23 cellular contexts compared by ENCODE assay signal in the genomic region with DNA sequence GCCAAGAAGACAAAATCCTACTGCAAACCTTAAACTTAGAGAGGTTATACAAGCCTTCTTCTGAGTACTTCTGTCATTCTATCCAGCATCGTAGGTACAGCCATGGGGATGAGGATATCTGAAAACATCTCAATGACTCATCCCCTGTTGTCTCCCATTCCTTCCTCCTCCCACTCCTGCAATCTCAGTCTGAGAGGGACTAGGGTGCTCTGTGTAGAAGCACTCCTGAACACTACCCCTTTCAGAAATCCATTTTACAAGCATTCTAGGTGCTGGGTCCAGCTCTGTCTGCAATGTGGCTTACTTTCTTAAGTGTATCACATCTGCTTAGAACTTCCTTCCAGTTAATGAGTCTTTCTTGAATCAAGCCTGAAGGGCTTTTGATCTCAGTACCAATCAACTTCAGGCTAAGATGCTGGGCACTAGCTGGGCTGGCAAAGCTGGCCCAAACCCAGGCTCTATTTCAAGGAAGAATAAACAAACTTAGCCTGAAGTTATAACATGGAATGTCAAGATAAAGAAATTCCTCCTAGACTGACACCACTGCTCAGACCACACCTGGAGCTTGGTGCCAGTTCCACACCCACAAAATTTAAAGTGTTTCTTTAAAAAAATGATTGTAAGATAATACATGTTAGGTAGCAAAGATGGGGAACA.
DNase-seq lines count a peak whose midpoint lies in the region; ATAC-seq, FAIRE-seq and TF ChIP-seq lines count a peak whose summit lies in the region.
"Had no signal": no experiment of that assay in that cellular context is flagged by ENCODE, and none has a peak within 500 bp of the region (broad histone marks: within the 10 kb centered on the region; RNA-seq: fewer than 3 reads in every experiment).

No MANE protein-coding gene starts in this region.

- H3K4me3 Mint-ChIP-seq in astrocyte (ENCODE audit: unreplicated experiment) = no peak overlapping the region
- H3K4me3 Mint-ChIP-seq: activated CD4-positive, alpha-beta T cell treated with anti-CD3 and anti-CD28 coated beads for 36 hours; activated T-cell treated with anti-CD3 and anti-CD28 coated beads, Interleukin-2, amount 50 U/mL, for 72 hours; dendritic cell treated with granulocyte-macrophage colony-stimulating factor and Interleukin-4, amounts not matched to agents 40 ng/mL and 50 ng/mL, for 4 days; nephron progenitor cell had no signal

- peaks cover 16% of the 10 kb centered on the region for H3K4me1 Mint-ChIP-seq in astrocyte (ENCODE audit: low read depth, unreplicated experiment)
- H3K4me1 Mint-ChIP-seq: nephron progenitor cell had no signal

- H3K4me2 ChIP-seq in astrocyte (ENCODE audit: low read length) = no peak overlapping the region

- H3K9me3 ChIP-seq in astrocyte (ENCODE audit: insufficient read depth, low read depth, low read length) (no peaks in the 10 kb centered on the region), upper lobe of left lung (no peaks in the 10 kb centered on the region)
- H3K9me3 ChIP-seq: tibial nerve had no signal

- no peak for TF ChIP-seq POLR2A in upper lobe of left lung (IDR thresholded peaks at IDR 0.05)

- no peak overlapping the region for H3K9ac ChIP-seq in astrocyte (ENCODE audit: low read length)

- TF ChIP-seq CTCF in astrocyte (IDR thresholded peaks at IDR 0.05; ENCODE audit: insufficient read depth, low read depth, low read length) (no peak), upper lobe of left lung (IDR thresholded peaks at IDR 0.05) (no peak)

- peak overlapping the region; percentile 28 for H3K27ac Mint-ChIP-seq in astrocyte (ENCODE audit: unreplicated experiment)
- H3K27ac Mint-ChIP-seq: activated CD4-positive, alpha-beta T cell treated with anti-CD3 and anti-CD28 coated beads for 36 hours; activated T-cell treated with anti-CD3 and anti-CD28 coated beads, Interleukin-2, amount 50 U/mL, for 72 hours; dendritic cell treated with granulocyte-macrophage colony-stimulating factor and Interleukin-4, amounts not matched to agents 40 ng/mL and 50 ng/mL, for 4 days; nephron progenitor cell; progenitor cell of endocrine pancreas had no signal

- no peak for TF ChIP-seq EP300 in upper lobe of left lung (IDR thresholded peaks at IDR 0.05)

- no peaks in the 10 kb centered on the region for H3K27me3 Mint-ChIP-seq in astrocyte (ENCODE audit: low read depth, unreplicated experiment)
- H3K27me3 Mint-ChIP-seq: activated CD4-positive, alpha-beta T cell treated with anti-CD3 and anti-CD28 coated beads for 36 hours; dendritic cell treated with granulocyte-macrophage colony-stimulating factor and Interleukin-4, amounts not matched to agents 40 ng/mL and 50 ng/mL, for 4 days; progenitor cell of endocrine pancreas had no signal

- H2AFZ ChIP-seq in astrocyte (ENCODE audit: low read depth, low read length) = no peak overlapping the region

- no peaks in the 10 kb centered on the region for H3K36me3 ChIP-seq in astrocyte (ENCODE audit: insufficient read depth, low read length)
- no peaks in the 10 kb centered on the region for H3K36me3 ChIP-seq in upper lobe of left lung
- H3K36me3 ChIP-seq: cardiac muscle cell had no signal

- H3K4me1 ChIP-seq in astrocyte (ENCODE audit: insufficient read depth, low read length) (no peaks in the 10 kb centered on the region), upper lobe of left lung (peaks cover 0 to 4% (median 0%) of the 10 kb centered on the region in 4 donors)

- peak; percentile 68 for DNase-seq in H4 (ENCODE audit: low spot score)
- peak; percentile 12 for DNase-seq in astrocyte (ENCODE audit: low read depth)
- peak; percentile 77 for DNase-seq in islet precursor cell
- DNase-seq in upper lobe of left lung = no peak
- no peak for DNase-seq in mucosa of gallbladder (ENCODE audit: low spot score)
- DNase-seq: activated CD4-positive, alpha-beta T cell treated with anti-CD3 and anti-CD28 coated beads for 36 hours; activated T-cell treated with anti-CD3 and anti-CD28 coated beads, Interleukin-2, amount 50 U/mL, for 72 hours; DMS79; foreskin melanocyte; kidney glomerular epithelial cell; midbrain; NCI-H1694; NCI-H748 treated with DMSO at 0.1 percent for 48 hours; nephron progenitor cell; Right ventricle myocardium superior; stimulated activated CD4-positive, alpha-beta T cell treated with anti-CD3 and anti-CD28 coated beads, Interleukin-2, amount 100 ng/mL, for 24 hours; stimulated activated naive CD4-positive, alpha-beta T cell had no signal

- H3K4me3 ChIP-seq in astrocyte (ENCODE audit: insufficient read depth, low read depth, low read length) (no peak overlapping the region), upper lobe of left lung (no peak overlapping the region)
- H3K4me3 ChIP-seq: cardiac muscle cell, tibial nerve had no signal

- H3K36me3 Mint-ChIP-seq in astrocyte (ENCODE audit: low read depth, unreplicated experiment) = no peaks in the 10 kb centered on the region

- H3K9me3 Mint-ChIP-seq in astrocyte (ENCODE audit: unreplicated experiment) = no peaks in the 10 kb centered on the region
- H3K9me3 Mint-ChIP-seq: activated T-cell treated with anti-CD3 and anti-CD28 coated beads, Interleukin-2, amount 50 U/mL, for 72 hours; dendritic cell treated with granulocyte-macrophage colony-stimulating factor and Interleukin-4, amounts not matched to agents 40 ng/mL and 50 ng/mL, for 4 days; nephron progenitor cell had no signal

- no peaks in the 10 kb centered on the region for H3K27me3 ChIP-seq in astrocyte (ENCODE audit: insufficient read depth, low read length)
- H3K27me3 ChIP-seq in upper lobe of left lung = no peaks in the 10 kb centered on the region
- H3K27me3 ChIP-seq: cardiac muscle cell, tibial nerve had no signal

- no peaks in the 10 kb centered on the region for H3K79me2 ChIP-seq in astrocyte (ENCODE audit: insufficient read depth, low read length)

- ATAC-seq in upper lobe of left lung (ENCODE audit: low FRiP score in 2 of 2) (peak; percentile 43 to 64), HG02610 (IDR thresholded peaks at IDR 0.05; ENCODE audit: unreplicated experiment) (no peak), GM21737 (IDR thresholded peaks at IDR 0.05; ENCODE audit: unreplicated experiment) (no peak)
- ATAC-seq: activated CD4-positive, alpha-beta T cell treated with anti-CD3 and anti-CD28 coated beads for 36 hours; activated T-cell treated with anti-CD3 and anti-CD28 coated beads, Interleukin-2, amount 50 U/mL, for 72 hours had no signal

- H3K27ac ChIP-seq in astrocyte (ENCODE audit: low read depth, low read length) (no peak overlapping the region), upper lobe of left lung (no peak overlapping the region)
- H3K27ac ChIP-seq: cardiac muscle cell, tibial nerve had no signal

- H4K20me1 ChIP-seq in astrocyte (ENCODE audit: insufficient read depth, low read length) = no peaks in the 10 kb centered on the region

- FAIRE-seq in astrocyte (lab: Jason Lieb, UNC) = no peak

- WGBS in upper lobe of left lung, 2 donors = 64 to 71% methylated on average over 1 of the region's 1 CpG

Comparison
In these comparisons a context has a peak if more than half of its experiments do, and no peak if none do; other contexts are left out.
1. DNase-seq: peak in H4 (single experiment), astrocyte (single experiment) and islet precursor cell (single experiment); none in upper lobe of left lung (0 of 2) and mucosa of gallbladder (single experiment).
2. ATAC-seq: peak in upper lobe of left lung (2 of 2); none in HG02610 (single experiment) and GM21737 (single experiment).